ENCODE assay signal across 8 cellular contexts in the genomic region with DNA sequence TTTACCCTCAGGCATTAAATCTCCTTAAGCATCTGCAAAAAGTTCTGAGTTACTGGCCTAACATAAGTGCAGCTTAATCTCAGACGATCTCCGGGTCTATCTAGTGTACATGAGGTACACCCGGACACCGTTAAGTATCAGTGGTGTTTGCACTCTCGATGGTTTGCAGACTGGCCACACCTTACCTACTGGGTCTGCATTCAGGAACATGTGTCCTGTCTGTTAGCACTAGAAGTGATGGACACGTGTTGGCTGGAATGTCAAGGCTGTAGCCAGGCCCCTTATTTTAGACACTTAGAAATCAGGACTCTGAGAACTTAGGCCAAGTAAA. TPM values are rescaled to one million over a fixed set of nuclear protein-coding genes. Genes with fewer than 3 reads are reported as not detected.
DNase-seq lines count a peak whose midpoint lies in the region; ATAC-seq and TF ChIP-seq lines count a peak whose summit lies in the region.

No MANE protein-coding gene starts in this region.

- H3K27ac ChIP-seq in esophagus (ENCODE audit: low read depth in 2 of 2, low read length in 1 of 2), result peak overlapping the region; percentile 90 to 93

- ATAC-seq in GM18502 (IDR thresholded peaks at IDR 0.05; ENCODE audit: poor library complexity, unreplicated experiment) (peak; percentile 6), HG02884 (IDR thresholded peaks at IDR 0.05; ENCODE audit: unreplicated experiment) (peak; percentile 2), SK-N-SH treated with all-trans-retinoic acid at 6 μM for 48 hours (peak; percentile 4)

- no peaks in the 10 kb centered on the region for H3K9me3 ChIP-seq in esophagus (ENCODE audit: control insufficient read depth in 2 of 2, insufficient read depth in 1 of 2, low read depth in 1 of 2, low read length in 1 of 2)
- no peaks in the 10 kb centered on the region for H3K9me3 ChIP-seq in neuron (ENCODE audit: low read length)

- DNase-seq in GM19238 (ENCODE audit: insufficient read length, low spot score), result no peak
- DNase-seq in kidney glomerular epithelial cell (lab: John Stamatoyannopoulos, UW), result no peak
- DNase-seq in putamen (ENCODE audit: low spot score), result no peak

- H2AFZ ChIP-seq in neuron (ENCODE audit: low read depth, low read length), result peak overlapping the region; percentile 63

- H3K36me3 ChIP-seq in esophagus (ENCODE audit: control insufficient read depth in 2 of 2, insufficient read depth in 2 of 2, low read length in 1 of 2), result no peaks in the 10 kb centered on the region
- peaks cover 4% of the 10 kb centered on the region for H3K36me3 ChIP-seq in neuron (ENCODE audit: insufficient read depth, low read length)

- H3K4me3 ChIP-seq in esophagus (ENCODE audit: low read depth in 1 of 2, low read length in 2 of 2), result peak overlapping the region; percentile 81 to 85
- peak overlapping the region; percentile 69 for H3K4me3 ChIP-seq in neuron (ENCODE audit: low read length)

- H3K27me3 ChIP-seq in esophagus (ENCODE audit: control insufficient read depth in 1 of 2, insufficient read depth in 2 of 2, low read length in 2 of 2) (no peaks in the 10 kb centered on the region), neuron (ENCODE audit: insufficient read depth, low read length) (no peaks in the 10 kb centered on the region)

- 60 to 71% methylated on average over 6 of the region's 6 CpGs for WGBS in esophagus, 2 donors

- H3K4me1 ChIP-seq in esophagus (ENCODE audit: control insufficient read depth in 2 of 2, insufficient read depth in 2 of 2, low read length in 1 of 2), result no peaks in the 10 kb centered on the region
- H3K4me1 ChIP-seq in neuron (ENCODE audit: insufficient read depth, low read length), result peaks cover 16% of the 10 kb centered on the region

TF ChIP-seq in SK-N-SH treated with all-trans-retinoic acid at 6 μM for 48 hours, 23 proteins besides CTCF, POLR2A, EP300 and RAD21:
- TF ChIP-seq SNAI2 (CRISPR knock-in tag; IDR thresholded peaks at IDR 0.05) (no peak), ZNF8 (CRISPR knock-in tag; IDR thresholded peaks at IDR 0.05) (no peak), ZNF565 (CRISPR knock-in tag; conservative IDR thresholded peaks at IDR 0.05; ENCODE audit: low read depth) (no peak), BACH2 (CRISPR knock-in tag; IDR thresholded peaks at IDR 0.05; ENCODE audit: borderline replicate concordance) (no peak), OSR1 (CRISPR knock-in tag; IDR thresholded peaks at IDR 0.05) (no peak), CSRNP3 (CRISPR knock-in tag; IDR thresholded peaks at IDR 0.05) (no peak), ARNTL (CRISPR knock-in tag; IDR thresholded peaks at IDR 0.05; ENCODE audit: borderline replicate concordance, low read depth) (no peak), ZC3H10 (CRISPR knock-in tag; IDR thresholded peaks at IDR 0.05) (no peak), GLIS3 (CRISPR knock-in tag; IDR thresholded peaks at IDR 0.05) (no peak), TCF4 (CRISPR knock-in tag; IDR thresholded peaks at IDR 0.05; ENCODE audit: borderline replicate concordance) (no peak), ZFP3 (CRISPR knock-in tag; IDR thresholded peaks at IDR 0.05) (no peak), CREB5 (CRISPR knock-in tag; IDR thresholded peaks at IDR 0.05; ENCODE audit: low read depth) (no peak), CSDC2 (CRISPR knock-in tag; IDR thresholded peaks at IDR 0.05) (no peak), POU6F1 (CRISPR knock-in tag; IDR thresholded peaks at IDR 0.05; ENCODE audit: borderline replicate concordance, low read depth) (no peak)

RNA-seq across cellular contexts. Expression of gene AGL, which starts 0.8 kb away (rescaled TPM):
- 1 to 10 TPM; 7.2 to 8.9 TPM for polyA plus RNA-seq in esophagus
